In genomic region chr5:100615362-100615761, GRCh38 we compare ENCODE assay signal across 22 cellular contexts.
DNase-seq lines count a peak whose midpoint lies in the region; ATAC-seq, FAIRE-seq and TF ChIP-seq lines count a peak whose summit lies in the region.
"Had no signal": no experiment of that assay in that cellular context is flagged by ENCODE, and none has a peak within 500 bp of the region (broad histone marks: within the 10 kb centered on the region; RNA-seq: fewer than 3 reads in every experiment).

No MANE protein-coding gene starts in this region.

- DNase-seq in GM12878 (ENCODE audit: low read depth, low spot score) (no peak), fibroblast of the aortic adventitia (ENCODE audit: low read depth) (peak; percentile 76), smooth muscle cell (lab: John Stamatoyannopoulos, UW; ENCODE audit: unreplicated experiment) (no peak), Calu3 (no peak)
- no peak for DNase-seq in stimulated activated naive CD4-positive, alpha-beta T cell treated with Interleukin-2 at 50 U/mL for 16 hours (lab: John Stamatoyannopoulos, UW)
- no peak for DNase-seq in activated CD8-positive, alpha-beta memory T cell treated with anti-CD3 and anti-CD28 coated beads, Interleukin-2, amount 50 U/mL, for 4 hours
- DNase-seq: AML-193; CD4-positive, alpha-beta memory T cell; DMS 273 treated with DMSO at 0.1 percent for 48 hours; DMS53; DND-41; EL; GM23248; IMR-90 had no signal

- SMC1A ChIA-PET in GM12878 (lab: Charles Lee; ENCODE audit: uncharacterized antibody, unreplicated experiment) = interaction anchor here (1.0 to 1.6 kb wide), 3 partner anchors 8 to 16 kb away, joined by 3 to 6 read pairs (median 4); no protein-coding TSS in a partner anchor

- H3K4me2 ChIP-seq in GM12878 (ENCODE audit: control insufficient read depth, insufficient read depth) = no peak overlapping the region
- peak overlapping the region; percentile 5 for H3K4me2 ChIP-seq in smooth muscle cell

- H3K36me3 Mint-ChIP-seq in Calu3 (ENCODE audit: insufficient read depth, unreplicated experiment) = no peaks in the 10 kb centered on the region
- H3K36me3 Mint-ChIP-seq: CD4-positive, alpha-beta memory T cell had no signal

- no peaks in the 10 kb centered on the region for H3K9me3 ChIP-seq in HEK293 (ENCODE audit: control insufficient read depth, insufficient read depth, low read depth, low read length)
- no peaks in the 10 kb centered on the region for H3K9me3 ChIP-seq in GM12878 (replicated peaks; ENCODE audit: control insufficient read depth, insufficient read depth, low read length)
- H3K9me3 ChIP-seq in smooth muscle cell (replicated peaks; ENCODE audit: low read depth) = no peaks in the 10 kb centered on the region
- H3K9me3 ChIP-seq: HAP-1 had no signal

- H3K79me2 ChIP-seq in GM12878 (ENCODE audit: control insufficient read depth, insufficient read depth, low read length) (no peaks in the 10 kb centered on the region), smooth muscle cell (ENCODE audit: low read depth) (no peaks in the 10 kb centered on the region)

- no peak overlapping the region for H3K9ac ChIP-seq in GM12878 (ENCODE audit: control insufficient read depth, insufficient read depth, low read length)
- H3K9ac ChIP-seq in smooth muscle cell (ENCODE audit: low read depth) = no peak overlapping the region
- H3K9ac ChIP-seq: GM23248 had no signal

- H3K4me1 ChIP-seq in HEK293 (ENCODE audit: control insufficient read depth, insufficient read depth, low read length) (no peaks in the 10 kb centered on the region), GM12878 (ENCODE audit: control insufficient read depth, insufficient read depth, low read length) (no peaks in the 10 kb centered on the region), smooth muscle cell (ENCODE audit: low read depth) (no peaks in the 10 kb centered on the region)
- H3K4me1 ChIP-seq: HAP-1 had no signal

- in situ Hi-C loops in GM12878 (cut with MboI) = loop anchor here (25.0 kb wide), 1 partner anchor 772 kb away; no protein-coding TSS in a partner anchor

- H4K20me1 ChIP-seq in GM12878 (ENCODE audit: control insufficient read depth, insufficient read depth) (no peaks in the 10 kb centered on the region), smooth muscle cell (ENCODE audit: low read depth) (no peaks in the 10 kb centered on the region)

- H2AFZ ChIP-seq in GM12878 (ENCODE audit: control insufficient read depth, low read depth, low read length) = no peak overlapping the region
- H2AFZ ChIP-seq in smooth muscle cell (ENCODE audit: low read depth) = no peak overlapping the region
- H2AFZ ChIP-seq: GM23248 had no signal

- TF ChIP-seq CTCF in HEK293 (tag by site-specific recombination; IDR thresholded peaks at IDR 0.05) (no peak), GM12878 (IDR thresholded peaks at IDR 0.05 in 2 of 3, conservative IDR thresholded peaks at IDR 0.05 in 1 of 3; ENCODE audit: control insufficient read depth in 2 of 3, extremely low read depth in 1 of 3, insufficient read depth in 1 of 3, low read depth in 3 of 3, low read length in 3 of 3) (no peak), fibroblast of the aortic adventitia (IDR thresholded peaks at IDR 0.05; ENCODE audit: insufficient read depth, low read length) (no peak), smooth muscle cell (IDR thresholded peaks at IDR 0.05; ENCODE audit: borderline replicate concordance, insufficient read depth, poor library complexity, severe bottlenecking) (no peak), Calu3 (IDR thresholded peaks at IDR 0.05; ENCODE audit: unreplicated experiment) (no peak)

- H3F3A ChIP-seq in smooth muscle cell (ENCODE audit: low read depth) = no peaks in the 10 kb centered on the region

- TF ChIP-seq POLR2A in GM12878 (IDR thresholded peaks at IDR 0.05; ENCODE audit: low read depth, low read length) = no peak

- POLR2A ChIA-PET in HEK293 (lab: Yijun Ruan, JAX) = no interaction called here
- POLR2A ChIA-PET in GM12878 (lab: Charles Lee) = no interaction called here

- peak; percentile 13 for FAIRE-seq in GM12878 (lab: Jason Lieb, UNC)
- FAIRE-seq: A204.1, GM12891, K562 had no signal

- no peak for TF ChIP-seq RAD21 in GM12878 (IDR thresholded peaks at IDR 0.05; ENCODE audit: insufficient read depth, low read depth, low read length)

- H3K4me1 Mint-ChIP-seq in Calu3 (ENCODE audit: low read depth, unreplicated experiment) = no peaks in the 10 kb centered on the region
- H3K4me1 Mint-ChIP-seq: CD4-positive, alpha-beta memory T cell had no signal

- no peak for ATAC-seq in GM12878
- ATAC-seq in HG03097 (IDR thresholded peaks at IDR 0.05; ENCODE audit: low FRiP score, unreplicated experiment) = no peak
- ATAC-seq: K562 had no signal

- no peaks in the 10 kb centered on the region for H3K27me3 ChIP-seq in GM12878 (replicated peaks in 1 of 2; ENCODE audit: control insufficient read depth in 2 of 2, insufficient read depth in 2 of 2, low read length in 1 of 2)
- H3K27me3 ChIP-seq in smooth muscle cell (ENCODE audit: low read depth) = no peaks in the 10 kb centered on the region

- H3K9me3 Mint-ChIP-seq in Calu3 (ENCODE audit: low read depth, unreplicated experiment) = peaks cover 4% of the 10 kb centered on the region

- RAD21 ChIA-PET in GM12878 (lab: Charles Lee; ENCODE audit: unreplicated experiment) = no interaction called here

- BruUV-seq in GM12878 (replicated peaks; lab: Mats Ljungman, UMichigan) (no TSS peak), Calu3 (replicated peaks; lab: Mats Ljungman, UMichigan) (no TSS peak)

- intact Hi-C loops in GM12878 (cut with micrococcal nuclease; ENCODE audit: unreplicated experiment) = no loop called here
- intact Hi-C loops in Calu3 (cut with micrococcal nuclease; ENCODE audit: unreplicated experiment) = no loop called here

- H3K4me3 ChIP-seq in HEK293 (ENCODE audit: low read depth, low read length) (no peak overlapping the region), GM12878 (no peak overlapping the region), fibroblast of the aortic adventitia (ENCODE audit: low read depth, low read length) (no peak overlapping the region), smooth muscle cell (no peak overlapping the region)
- H3K4me3 ChIP-seq: GM23248, HAP-1, K562 had no signal

- no peaks in the 10 kb centered on the region for H3K27me3 Mint-ChIP-seq in Calu3 (ENCODE audit: unreplicated experiment)

- H3K36me3 ChIP-seq in HEK293 (ENCODE audit: control insufficient read depth in 2 of 2, insufficient read depth in 1 of 2, low read length in 2 of 2) = no peaks in the 10 kb centered on the region
- H3K36me3 ChIP-seq in GM12878 (ENCODE audit: control insufficient read depth in 2 of 2, insufficient read depth in 2 of 2, low read length in 1 of 2) = no peaks in the 10 kb centered on the region
- no peaks in the 10 kb centered on the region for H3K36me3 ChIP-seq in smooth muscle cell (ENCODE audit: low read depth)
- H3K36me3 ChIP-seq: HAP-1 had no signal

- WGBS in GM12878 (ENCODE audit: insufficient coverage, insufficient replicate concordance, low lambda C conversion rate, missing lambda C conversion rate) = 97% methylated on average over 2 of the region's 2 CpGs
- 48% methylated on average over 2 of the region's 2 CpGs for WGBS in smooth muscle cell (ENCODE audit: low lambda C conversion rate)

- no peak for TF ChIP-seq EP300 in GM12878 (IDR thresholded peaks at IDR 0.05; ENCODE audit: borderline replicate concordance in 1 of 2, control insufficient read depth in 1 of 2, low read depth in 2 of 2, low read length in 2 of 2)

- H3K4me3 Mint-ChIP-seq in Calu3 (ENCODE audit: low read depth, unreplicated experiment) = no peak overlapping the region
- H3K4me3 Mint-ChIP-seq: CD4-positive, alpha-beta memory T cell had no signal

- CTCF ChIA-PET in HEK293 (lab: Yijun Ruan, JAX) = no interaction called here
- CTCF ChIA-PET in GM12878 (lab: Yijun Ruan, JAX) = interaction anchor here (1.0 kb wide), 1 partner anchor 15 kb away, joined by 3 read pairs; no protein-coding TSS in a partner anchor
- CTCF ChIA-PET in Calu3 (lab: Charles Lee) = no interaction called here

- H3K27ac ChIP-seq in HEK293 (ENCODE audit: extremely low read depth, low read depth, low read length) (no peak overlapping the region), GM12878 (ENCODE audit: control insufficient read depth, insufficient read depth) (no peak overlapping the region), smooth muscle cell (ENCODE audit: low read depth) (no peak overlapping the region)
- H3K27ac ChIP-seq: C4-2B, GM23248, HL-60 had no signal

- no peak overlapping the region for H3K27ac Mint-ChIP-seq in Calu3 (ENCODE audit: unreplicated experiment)
- H3K27ac Mint-ChIP-seq: CD4-positive, alpha-beta memory T cell had no signal

TF ChIP-seq in GM12878, 131 proteins besides CTCF, POLR2A, EP300 and RAD21:
- TF ChIP-seq GABPA (IDR thresholded peaks at IDR 0.05; ENCODE audit: low read depth) (no peak), SMAD5 (IDR thresholded peaks at IDR 0.05; ENCODE audit: low read depth) (no peak)
TF ChIP-seq in GM12878: peak in this region for 0.
